In the genomic region with DNA sequence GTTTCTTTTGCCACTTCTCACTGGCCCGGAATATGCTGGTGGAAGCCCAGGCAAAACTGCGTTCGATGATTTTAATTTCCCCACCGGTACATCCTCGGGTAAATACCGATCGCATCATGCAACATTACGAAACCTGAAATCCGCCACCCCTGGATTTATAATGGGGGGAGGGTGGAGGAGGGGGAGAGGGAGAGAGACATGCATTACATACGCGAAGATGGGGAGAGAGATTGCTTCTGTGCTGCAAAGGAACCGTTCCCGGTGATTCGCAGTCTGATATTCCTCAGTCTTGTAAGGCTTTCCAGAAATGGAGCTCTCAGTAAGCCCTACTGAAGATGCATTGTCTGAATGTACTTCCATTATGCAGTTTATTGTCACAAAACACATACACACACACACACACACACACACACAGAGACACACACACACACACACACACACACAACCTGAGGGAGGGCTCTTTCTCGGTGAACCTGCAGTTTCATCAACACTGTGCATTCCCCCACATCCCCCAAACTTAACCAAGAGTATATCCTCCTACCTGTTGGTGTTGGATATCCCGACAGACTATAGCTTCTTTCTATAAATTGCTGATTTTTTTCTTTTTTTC, we compare ENCODE assay signal across 8 cellular contexts. TPM values are rescaled to one million over a fixed set of nuclear protein-coding genes. Genes with fewer than 3 reads are reported as not detected.
DNase-seq lines count a peak whose midpoint lies in the region; ATAC-seq, FAIRE-seq and TF ChIP-seq lines count a peak whose summit lies in the region.

No MANE protein-coding gene starts in this region.

- H3K27ac Mint-ChIP-seq in activated T-cell treated with anti-CD3 and anti-CD28 coated beads, Interleukin-2, amount 50 U/mL, for 72 hours: no peak overlapping the region
- no peak overlapping the region for H3K27ac Mint-ChIP-seq in activated T-cell treated with anti-CD3 and anti-CD28 coated beads, Interleukin-2, amount 50 U/mL, for 24 hours
- no peak overlapping the region for H3K27ac Mint-ChIP-seq in naive B cell

- peak; percentile 36 to 43 for ATAC-seq in activated T-cell treated with anti-CD3 and anti-CD28 coated beads, Interleukin-2, amount 50 U/mL, for 72 hours (replicated peaks in 1 of 2)
- peak; percentile 21 to 34 for ATAC-seq in naive B cell (ENCODE audit: low read depth in 2 of 2)

- no peak overlapping the region for H3K4me3 ChIP-seq in lower leg skin (ENCODE audit: low read depth, poor library complexity, severe bottlenecking)

- no peak for TF ChIP-seq CTCF in lower leg skin (IDR thresholded peaks at IDR 0.05)

- peak overlapping the region; percentile 51 to 69 for H3K4me3 Mint-ChIP-seq in activated T-cell treated with anti-CD3 and anti-CD28 coated beads, Interleukin-2, amount 50 U/mL, for 72 hours
- H3K4me3 Mint-ChIP-seq in activated T-cell treated with anti-CD3 and anti-CD28 coated beads, Interleukin-2, amount 50 U/mL, for 24 hours: no peak overlapping the region
- peak overlapping the region in 3 of 8 donors; percentile 30 to 50 (median 45) for H3K4me3 Mint-ChIP-seq in naive B cell

- H3K27me3 Mint-ChIP-seq in activated T-cell treated with anti-CD3 and anti-CD28 coated beads, Interleukin-2, amount 50 U/mL, for 72 hours (ENCODE audit: low read depth): peaks cover 62% of the 10 kb centered on the region
- H3K27me3 Mint-ChIP-seq in activated T-cell treated with anti-CD3 and anti-CD28 coated beads, Interleukin-2, amount 50 U/mL, for 24 hours: peaks cover 76% of the 10 kb centered on the region
- peaks cover 36 to 53% (median 39%) of the 10 kb centered on the region in 3 donors for H3K27me3 Mint-ChIP-seq in naive B cell

- peaks cover 0 to 2% of the 10 kb centered on the region in 2 donors for H3K9me3 Mint-ChIP-seq in activated T-cell treated with anti-CD3 and anti-CD28 coated beads, Interleukin-2, amount 50 U/mL, for 72 hours
- no peaks in the 10 kb centered on the region for H3K9me3 Mint-ChIP-seq in activated T-cell treated with anti-CD3 and anti-CD28 coated beads, Interleukin-2, amount 50 U/mL, for 24 hours
- H3K9me3 Mint-ChIP-seq in naive B cell: peaks cover 0 to 3% (median 0%) of the 10 kb centered on the region in 7 donors

- H3K36me3 Mint-ChIP-seq in activated T-cell treated with anti-CD3 and anti-CD28 coated beads, Interleukin-2, amount 50 U/mL, for 72 hours (ENCODE audit: insufficient read depth in 2 of 2): peaks cover 0 to 3% of the 10 kb centered on the region in 2 donors
- H3K36me3 Mint-ChIP-seq in activated T-cell treated with anti-CD3 and anti-CD28 coated beads, Interleukin-2, amount 50 U/mL, for 24 hours (ENCODE audit: low read depth): no peaks in the 10 kb centered on the region
- no peaks in the 10 kb centered on the region for H3K36me3 Mint-ChIP-seq in naive B cell

- H3K27ac ChIP-seq in caudate nucleus (ENCODE audit: low read depth, low read length): peak overlapping the region; percentile 64

- H3K4me1 Mint-ChIP-seq in activated T-cell treated with anti-CD3 and anti-CD28 coated beads, Interleukin-2, amount 50 U/mL, for 72 hours (ENCODE audit: low read depth): peaks cover 5% of the 10 kb centered on the region
- H3K4me1 Mint-ChIP-seq in activated T-cell treated with anti-CD3 and anti-CD28 coated beads, Interleukin-2, amount 50 U/mL, for 24 hours (ENCODE audit: low read depth): peaks cover 6% of the 10 kb centered on the region
- H3K4me1 Mint-ChIP-seq in naive B cell: peaks cover 11 to 13% (median 12%) of the 10 kb centered on the region in 3 donors

- 16 to 33% methylated on average over 16 of the region's 16 CpGs for WGBS in lower leg skin, 2 donors

- no peak for TF ChIP-seq POLR2A in lower leg skin (IDR thresholded peaks at IDR 0.05)

- FAIRE-seq in HTR-8/SVneo (lab: Jason Lieb, UNC): no peak

- intact Hi-C loops in lower leg skin (cut with DNase I; ENCODE audit: low total_unique reads): no loop called here

- DNase-seq in activated T-cell treated with anti-CD3 and anti-CD28 coated beads, Interleukin-2, amount 50 U/mL, for 72 hours: no peak
- no peak for DNase-seq in activated T-cell treated with anti-CD3 and anti-CD28 coated beads, Interleukin-2, amount 50 U/mL, for 24 hours
- DNase-seq in NCI-H1694 treated with DMSO at 0.1 percent for 48 hours (lab: John Stamatoyannopoulos, UW) (peak; percentile 43), caudate nucleus (lab: John Stamatoyannopoulos, UW) (peak in 29 of 61 donors; percentile 6 to 68 (median 39)), naive B cell (no peak), HTR-8/SVneo (ENCODE audit: insufficient read length, low spot score) (no peak), HuH-7 (ENCODE audit: low spot score) (no peak), lower leg skin (ENCODE audit: low spot score in 2 of 2) (no peak)

RNA-seq across cellular contexts. Expression of gene GPR85, which starts 0.7 kb away (rescaled TPM):
- total RNA-seq in activated T-cell treated with anti-CD3 and anti-CD28 coated beads, Interleukin-2, amount 50 U/mL, for 72 hours: not detected
- polyA plus RNA-seq in naive B cell (ENCODE audit: low read depth in 6 of 6): not detected
- under 1 TPM in 2 of 4 donors, not detected in 2; 0.16 to 0.17 TPM for total RNA-seq in lower leg skin

RNA-seq across cellular contexts. Expression of gene SMIM30, which starts 32.5 kb away (rescaled TPM):
- total RNA-seq in activated T-cell treated with anti-CD3 and anti-CD28 coated beads, Interleukin-2, amount 50 U/mL, for 72 hours: 10 to 100 TPM; 30.0 to 30.7 TPM
- 10 to 100 TPM; 32.9 to 79.7 (median 53.6) TPM for polyA plus RNA-seq in naive B cell (ENCODE audit: low read depth in 6 of 6)
- total RNA-seq in lower leg skin: 10 to 100 TPM in 3 of 4 donors, 1 to 10 TPM in 1; 9.1 to 25.6 (median 19.0) TPM
